Comparison of ENCODE assay signal across 6 cellular contexts in the genomic region with DNA sequence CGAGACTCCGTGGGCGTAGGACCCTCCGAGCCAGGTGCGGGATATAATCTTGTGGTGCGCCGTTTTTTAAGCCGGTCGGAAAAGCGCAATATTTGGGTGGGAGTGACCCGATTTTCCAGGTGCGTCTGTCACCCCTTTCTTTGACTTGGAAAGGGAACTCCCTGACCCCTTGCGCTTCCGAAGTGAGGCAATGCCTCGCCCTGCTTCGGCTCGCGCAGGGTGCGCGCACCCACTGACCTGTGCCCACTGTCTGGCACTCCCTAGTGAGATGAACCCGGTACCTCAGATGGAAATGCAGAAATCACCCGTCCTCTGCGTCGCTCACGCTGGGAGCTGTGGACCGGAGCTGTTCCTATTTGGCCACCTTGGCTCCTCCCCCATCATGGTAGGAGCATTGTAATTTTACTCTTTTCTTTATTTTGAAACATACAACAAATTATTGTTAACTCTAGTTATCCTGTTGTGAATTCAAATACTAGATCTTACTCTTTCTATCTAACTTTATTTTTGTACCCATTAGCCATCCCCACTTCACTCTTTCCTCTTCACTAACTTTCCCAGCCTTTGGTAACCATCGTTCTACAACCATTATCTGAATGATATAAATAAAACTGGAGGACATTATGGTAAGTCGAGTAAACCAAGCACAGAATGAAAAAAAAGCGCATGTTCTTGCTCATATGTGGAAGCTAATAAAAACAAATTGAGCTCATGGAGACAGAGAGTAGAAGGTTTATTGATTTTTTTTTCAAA.
DNase-seq lines count a peak whose midpoint lies in the region; ATAC-seq, FAIRE-seq and TF ChIP-seq lines count a peak whose summit lies in the region.
"Not testable (repeated sequence)": the region's sequence is repeated elsewhere in the genome, so short reads cannot be mapped to it uniquely, and the experiment has no call there.

No MANE protein-coding gene starts in this region.

- not testable (repeated sequence) for H2AFZ ChIP-seq in PC-9
- H2AFZ ChIP-seq in K562 (ENCODE audit: low read depth, low read length) = peak overlapping the region; percentile 87

- H3K4me1 ChIP-seq in PC-9 (replicated peaks; ENCODE audit: insufficient read depth); K562 (replicated peaks in 1 of 2; ENCODE audit: control insufficient read depth in 2 of 2, insufficient read depth in 2 of 2, low read length in 2 of 2): not testable (repeated sequence)

- intact Hi-C loops in PC-9 (cut with micrococcal nuclease; ENCODE audit: unreplicated experiment); K562 (cut with micrococcal nuclease): not testable (repeated sequence)

- H3K4me3 ChIP-seq in PC-9 (peak overlapping the region; percentile 40; the same call in 1 of the 2 replicates), K562 (peak overlapping the region; percentile 27)

- WGBS in K562 (ENCODE audit: insufficient coverage, low coverage, missing lambda C conversion rate) = 14% methylated on average over 4 of the region's 29 CpGs

- TF ChIP-seq POLR2A in K562 (conservative IDR thresholded peaks at IDR 0.05) = 0 out of 2 replicates have a peak, but pooled peaks have one; percentile 37

- H3K36me3 ChIP-seq in PC-9 (ENCODE audit: low read depth); K562 (ENCODE audit: control insufficient read depth, insufficient read depth, low read length): not testable (repeated sequence)

- FAIRE-seq in K562 (lab: Jason Lieb, UNC) = not testable (repeated sequence)

- CTCF ChIA-PET in PC-9 (lab: Charles Lee); K562 (lab: Yijun Ruan, JAX; ENCODE audit: low intra/inter-chr PET ratio): not testable (repeated sequence)

- in situ Hi-C loops in K562 (cut with MboI) = not testable (repeated sequence)

- H3K27ac ChIP-seq in PC-9 = not testable (repeated sequence)
- H3K27ac ChIP-seq in K562 (ENCODE audit: extremely low read depth, low read depth, low read length) = peak overlapping the region; percentile 61; the same call in 1 of the 3 replicates

- H3K9ac ChIP-seq in K562 (ENCODE audit: insufficient read depth in 1 of 2, low read depth in 2 of 2, low read length in 2 of 2) = peak overlapping the region in 1 of 2 experiments; percentile 53; a peak in 2 of 4 replicates

- H3F3A ChIP-seq in PC-9 (ENCODE audit: insufficient read depth, low read depth) = not testable (repeated sequence)

- not testable (repeated sequence) for H3K9me2 ChIP-seq in PC-9 (ENCODE audit: insufficient read depth)

- TF ChIP-seq RAD21 in K562 (CRISPR knock-in tag; conservative IDR thresholded peaks at IDR 0.05 in 1 of 2, IDR thresholded peaks at IDR 0.05 in 1 of 2) = not testable (repeated sequence)

- ATAC-seq in K562 = peak; percentile 68

- TF ChIP-seq CTCF in PC-9 (conservative IDR thresholded peaks at IDR 0.05); K562 (IDR thresholded peaks at IDR 0.05 in 2 of 3, conservative IDR thresholded peaks at IDR 0.05 in 1 of 3; ENCODE audit: insufficient read depth in 2 of 3, low read depth in 1 of 3, low read length in 3 of 3): not testable (repeated sequence)

- not testable (repeated sequence) for H3K9me1 ChIP-seq in K562 (ENCODE audit: control insufficient read depth, insufficient read depth, low read length)

- H3K27me3 ChIP-seq in PC-9 (ENCODE audit: insufficient read depth, low read depth); K562 (ENCODE audit: control insufficient read depth in 2 of 2, insufficient read depth in 2 of 2, low read length in 2 of 2): not testable (repeated sequence)

- BruUV-seq in PC-9 (replicated peaks; lab: Mats Ljungman, UMichigan) = not testable (repeated sequence)
- BruUV-seq in K562 (replicated peaks; lab: Mats Ljungman, UMichigan) = TSS peak; percentile 62

- POLR2A ChIA-PET in PC-9 (lab: Charles Lee; ENCODE audit: unreplicated experiment); K562 (lab: Yijun Ruan, JAX): not testable (repeated sequence)

- TF ChIP-seq EP300 in K562 (IDR thresholded peaks at IDR 0.05; ENCODE audit: low read length) = not testable (repeated sequence)

- peak overlapping the region; percentile 35 for H3K4me2 ChIP-seq in PC-9
- peak overlapping the region; percentile 34; the same call in 1 of the 2 replicates for H3K4me2 ChIP-seq in K562 (ENCODE audit: insufficient read depth, low read length)

- not testable (repeated sequence) for H3K79me2 ChIP-seq in PC-9 (ENCODE audit: low read depth); K562 (ENCODE audit: control insufficient read depth, insufficient read depth, low read length)

- peak; percentile 30 for DNase-seq in DMS53 (lab: John Stamatoyannopoulos, UW)
- DNase-seq in NCI-H1105 (lab: John Stamatoyannopoulos, UW) = peak; percentile 2
- peak; percentile 64 for DNase-seq in NCI-H510A treated with DMSO at 0.1 percent for 48 hours (lab: John Stamatoyannopoulos, UW)
- DNase-seq in NCI-H748 treated with DMSO at 0.1 percent for 48 hours (lab: John Stamatoyannopoulos, UW) = peak; percentile 7
- not testable (repeated sequence) for DNase-seq in PC-9
- peak in 1 of 4 experiments; percentile 9 for DNase-seq in K562 (ENCODE audit: extremely low read depth in 1 of 4, low spot score in 3 of 4)

- H4K20me1 ChIP-seq in PC-9 (ENCODE audit: insufficient read depth); K562 (replicated peaks; ENCODE audit: control insufficient read depth, insufficient read depth, low read length): not testable (repeated sequence)

- not testable (repeated sequence) for H3K9me3 ChIP-seq in PC-9 (ENCODE audit: insufficient read depth, low read depth); K562 (replicated peaks; ENCODE audit: control insufficient read depth, insufficient read depth, low read depth, low read length)
